ENCODE assay signal across 17 cellular contexts in the genomic region with DNA sequence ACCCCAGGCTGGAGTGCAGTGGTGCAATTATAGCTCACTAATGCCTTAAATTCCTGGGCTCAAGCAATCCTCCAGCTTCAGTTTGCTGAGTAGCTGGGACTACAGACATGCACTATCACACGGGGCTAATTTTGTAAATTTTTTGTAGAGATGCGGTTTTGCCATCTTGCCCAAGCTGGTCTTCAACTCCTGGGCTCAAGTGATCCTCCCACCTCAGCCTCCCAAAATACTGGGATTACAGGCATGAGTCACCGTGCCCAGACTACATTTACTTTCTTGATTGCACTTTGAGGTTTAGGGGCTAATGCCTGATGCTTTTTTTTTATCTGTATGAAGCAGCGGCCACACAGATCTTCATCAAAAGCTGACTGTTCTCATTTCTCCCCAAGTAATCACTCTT.
"Had no signal": no experiment of that assay in that cellular context is flagged by ENCODE, and none has a peak within 500 bp of the region (broad histone marks: within the 10 kb centered on the region; RNA-seq: fewer than 3 reads in every experiment).

No MANE protein-coding gene starts in this region.

- DNase-seq: activated CD4-positive, alpha-beta memory T cell treated with anti-CD3 and anti-CD28 coated beads, Interleukin-2, amount 10 ng/mL, durations not matched to agents 7 days and 5 days; activated CD4-positive, alpha-beta T cell treated with anti-CD3 and anti-CD28 coated beads for 4 hours; activated naive CD4-positive, alpha-beta T cell treated with anti-CD3 and anti-CD28 coated beads, Interleukin-2, amount 10 ng/mL, durations not matched to agents 7 days and 5 days; activated T-cell treated with anti-CD3 and anti-CD28 coated beads, Interleukin-2, amount 50 U/mL, for 24 hours; amniotic stem cell; body of pancreas; central memory CD4-positive, alpha-beta T cell; colonic mucosa; hypothalamus; left ventricle myocardium inferior; naive thymus-derived CD8-positive, alpha-beta T cell; stimulated activated CD4-positive, alpha-beta T cell treated with anti-CD3 and anti-CD28 coated beads, Interleukin-15, amount 100 ng/mL, for 24 hours; stimulated activated CD4-positive, alpha-beta T cell treated with anti-CD3 and anti-CD28 coated beads, Interleukin-4, amount 100 ng/mL, for 1 hour; stimulated activated naive B cell treated with anti-CD40 and anti-IgM and Interleukin-4, amounts not matched to agents 10 μg/mL and 1 μg/mL and 100 μg/mL, for 72 hours; thyroid gland had no signal

- ATAC-seq: body of pancreas; esophagus mucosa; naive thymus-derived CD8-positive, alpha-beta T cell; stimulated activated naive B cell treated with anti-CD40 and anti-IgM and Interleukin-4, amounts not matched to agents 10 μg/mL and 1 μg/mL and 100 μg/mL, for 72 hours; WTC11 had no signal

- H3K27ac ChIP-seq: body of pancreas, colonic mucosa, left ventricle myocardium inferior, thyroid gland had no signal

- H3K4me3 ChIP-seq: body of pancreas, colonic mucosa, left ventricle myocardium inferior, thyroid gland had no signal

- H3K36me3 ChIP-seq: colonic mucosa, left ventricle myocardium inferior, thyroid gland had no signal

- H3K9me3 ChIP-seq: body of pancreas, colonic mucosa, thyroid gland had no signal

- H3K27me3 ChIP-seq: body of pancreas, colonic mucosa, thyroid gland had no signal

- H3K4me1 ChIP-seq: body of pancreas, colonic mucosa, left ventricle myocardium inferior had no signal
